16 cellular contexts compared by ENCODE assay signal in genomic region chr1:216917039-216917438, GRCh38.
A peak's percentile ranks its signal among the peaks of the same experiment; 100 is the strongest.
DNase-seq lines count a peak whose midpoint lies in the region; ATAC-seq and TF ChIP-seq lines count a peak whose summit lies in the region.
"Had no signal": no experiment of that assay in that cellular context is flagged by ENCODE, and none has a peak within 500 bp of the region (broad histone marks: within the 10 kb centered on the region; RNA-seq: fewer than 3 reads in every experiment).

No MANE protein-coding gene starts in this region.

- H3K4me3 Mint-ChIP-seq in nephron = no peak overlapping the region
- no peak overlapping the region for H3K4me3 Mint-ChIP-seq in endothelial cell (ENCODE audit: unreplicated experiment)
- H3K4me3 Mint-ChIP-seq: CD4-positive, alpha-beta memory T cell; HFFc6 had no signal

- DNase-seq in cardiac muscle cell (ENCODE audit: low read depth in 1 of 2, low spot score in 1 of 2) (peak in 1 of 2 donors; percentile 52), left ventricle myocardium inferior (no peak), RPMI8226 (peak; percentile 49), foreskin keratinocyte (no peak), endothelial cell (ENCODE audit: low spot score) (no peak)
- DNase-seq: C1 segment of cervical spinal cord; Calu3; CD4-positive, alpha-beta memory T cell; COR-L47; DMS53; DMS79 treated with DMSO at 0.1 percent for 48 hours; GF-D8; GOT3; HFFc6 had no signal

- intact Hi-C loops in left ventricle myocardium inferior (cut with micrococcal nuclease) = no loop called here

- TF ChIP-seq CTCF in cardiac muscle cell (IDR thresholded peaks at IDR 0.05; ENCODE audit: low read depth, low read length) (no peak), left ventricle myocardium inferior (IDR thresholded peaks at IDR 0.05; ENCODE audit: borderline replicate concordance) (no peak), nephron (IDR thresholded peaks at IDR 0.05; ENCODE audit: unreplicated experiment in 3 of 3) (no peak), foreskin keratinocyte (conservative IDR thresholded peaks at IDR 0.05) (no peak), endothelial cell (IDR thresholded peaks at IDR 0.05; ENCODE audit: unreplicated experiment) (no peak)

- H3K27me3 ChIP-seq in cardiac muscle cell (no peaks in the 10 kb centered on the region), left ventricle myocardium inferior (ENCODE audit: low read depth) (no peaks in the 10 kb centered on the region), foreskin keratinocyte (no peaks in the 10 kb centered on the region)

- no peaks in the 10 kb centered on the region for H3K4me1 Mint-ChIP-seq in nephron
- H3K4me1 Mint-ChIP-seq in endothelial cell (ENCODE audit: unreplicated experiment) = peaks cover 17% of the 10 kb centered on the region
- H3K4me1 Mint-ChIP-seq: CD4-positive, alpha-beta memory T cell had no signal

- no peaks in the 10 kb centered on the region for H3K36me3 ChIP-seq in cardiac muscle cell
- H3K36me3 ChIP-seq in left ventricle myocardium inferior = no peaks in the 10 kb centered on the region
- H3K36me3 ChIP-seq: HAP-1 had no signal

- H3K4me1 ChIP-seq in cardiac muscle cell (ENCODE audit: low read depth) (peaks cover 60% of the 10 kb centered on the region), left ventricle myocardium inferior (peaks cover 18% of the 10 kb centered on the region), foreskin keratinocyte (no peaks in the 10 kb centered on the region)
- H3K4me1 ChIP-seq: HAP-1 had no signal

- peak overlapping the region; percentile 77 for H3K27ac ChIP-seq in cardiac muscle cell
- no peak overlapping the region for H3K27ac ChIP-seq in left ventricle myocardium inferior (replicated peaks)
- H3K27ac ChIP-seq in foreskin keratinocyte = no peak overlapping the region

- H3K27ac Mint-ChIP-seq in nephron (peak overlapping the region in 2 of 3 experiments; percentile 71 to 72), endothelial cell (ENCODE audit: unreplicated experiment) (no peak overlapping the region)
- H3K27ac Mint-ChIP-seq: CD4-positive, alpha-beta memory T cell; HFFc6 had no signal

- no peaks in the 10 kb centered on the region for H3K27me3 Mint-ChIP-seq in nephron (ENCODE audit: low read depth)
- H3K27me3 Mint-ChIP-seq in endothelial cell (ENCODE audit: unreplicated experiment) = peaks cover 6% of the 10 kb centered on the region
- H3K27me3 Mint-ChIP-seq: CD4-positive, alpha-beta memory T cell had no signal

- H3K4me3 ChIP-seq in cardiac muscle cell = no peak overlapping the region
- no peak overlapping the region for H3K4me3 ChIP-seq in left ventricle myocardium inferior
- H3K4me3 ChIP-seq: HAP-1 had no signal

- H3K36me3 Mint-ChIP-seq in nephron (ENCODE audit: low read depth) (no peaks in the 10 kb centered on the region), endothelial cell (ENCODE audit: low read depth, unreplicated experiment) (no peaks in the 10 kb centered on the region)
- H3K36me3 Mint-ChIP-seq: CD4-positive, alpha-beta memory T cell had no signal

- H3K9me3 ChIP-seq in cardiac muscle cell (ENCODE audit: low read depth) (no peaks in the 10 kb centered on the region), left ventricle myocardium inferior (replicated peaks) (no peaks in the 10 kb centered on the region)
- H3K9me3 ChIP-seq: HAP-1 had no signal

- no peak for ATAC-seq in foreskin keratinocyte

- no peaks in the 10 kb centered on the region for H3K9me3 Mint-ChIP-seq in nephron
- H3K9me3 Mint-ChIP-seq in endothelial cell (ENCODE audit: unreplicated experiment) = no peaks in the 10 kb centered on the region
